ENCODE assay signal across 8 cellular contexts in the genomic region with DNA sequence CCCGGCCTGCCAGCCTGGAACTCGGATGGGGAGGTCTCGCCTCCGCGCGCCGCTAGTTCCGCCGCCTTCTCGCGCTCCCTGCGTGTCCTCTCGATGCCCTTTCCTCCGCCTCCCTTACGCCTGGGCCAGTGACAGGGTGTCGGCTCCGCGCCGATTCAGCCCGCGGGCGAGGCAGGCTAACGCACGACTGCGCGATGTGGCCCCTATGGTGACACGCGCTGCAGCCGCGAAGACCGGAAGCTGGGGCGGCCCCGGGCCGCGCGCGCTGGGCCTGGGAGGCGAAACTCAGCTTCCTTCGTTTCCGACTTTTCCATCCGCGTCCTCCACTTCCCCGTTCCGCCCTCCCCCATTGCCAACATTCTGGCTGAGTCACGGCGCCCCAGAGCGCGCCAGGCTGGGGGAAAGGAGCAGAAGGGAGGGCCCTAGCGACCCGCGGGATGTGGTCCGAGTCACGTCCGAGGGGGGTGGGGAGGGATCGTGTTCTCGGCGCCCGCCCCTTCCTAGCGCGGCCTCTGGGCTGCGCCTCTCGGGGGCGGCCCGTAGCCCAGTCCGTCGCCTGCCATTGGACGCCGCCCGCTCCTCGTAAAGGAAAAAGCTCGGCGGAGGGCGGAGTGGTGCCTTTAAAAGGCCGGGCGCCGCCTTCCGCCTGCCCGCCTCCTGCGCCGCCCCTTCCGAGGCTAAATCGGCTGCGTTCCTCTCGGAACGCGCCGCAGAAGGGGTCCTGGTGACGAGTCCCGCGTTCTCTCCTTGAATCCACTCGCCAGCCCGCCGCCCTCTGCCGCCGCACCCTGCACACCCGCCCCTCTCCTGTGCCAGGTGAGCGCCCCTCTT. TPM values are rescaled to one million over a fixed set of nuclear protein-coding genes. Genes with fewer than 3 reads are reported as not detected.
DNase-seq lines count a peak whose midpoint lies in the region; FAIRE-seq and TF ChIP-seq lines count a peak whose summit lies in the region.

A gene (plus strand): TSS at position 649 of the 831 bp plus-strand sequence. CDS start 1,138 bp downstream, outside the sequence.

- intact Hi-C loops in activated naive CD4-positive, alpha-beta T cell treated with anti-CD3 and anti-CD28 coated beads for 36 hours (cut with micrococcal nuclease), result loop anchor here (1.0 to 5.0 kb wide), 10 partner anchors 10 to 593 kb away; a partner anchor contains a TSS

- CTCF ChIA-PET in HEK293T (lab: Yijun Ruan, JAX), result interaction anchor here (2.7 to 3.3 kb wide), 3 partner anchors 10 to 47 kb away, joined by 13 to 25 read pairs (median 20); a partner anchor contains a TSS
- CTCF ChIA-PET in activated naive CD4-positive, alpha-beta T cell treated with anti-CD3 and anti-CD28 coated beads for 36 hours (lab: Charles Lee), result interaction anchor here (0.9 to 3.3 kb wide), 3 partner anchors 9 to 26 kb away, joined by 4 to 16 read pairs (median 8); a partner anchor contains a TSS

- H3K27ac Mint-ChIP-seq in activated naive CD4-positive, alpha-beta T cell treated with anti-CD3 and anti-CD28 coated beads for 36 hours, result peak within 1 kb of the TSS; percentile 98

- no peaks in the 10 kb centered on the region for H3K9me3 Mint-ChIP-seq in activated naive CD4-positive, alpha-beta T cell treated with anti-CD3 and anti-CD28 coated beads for 36 hours

- H3K36me3 Mint-ChIP-seq in activated naive CD4-positive, alpha-beta T cell treated with anti-CD3 and anti-CD28 coated beads for 36 hours (ENCODE audit: low read depth), result peaks cover 48% of the 10 kb centered on the region

- peak within 1 kb of the TSS; percentile 95 for H3K4me3 Mint-ChIP-seq in activated naive CD4-positive, alpha-beta T cell treated with anti-CD3 and anti-CD28 coated beads for 36 hours

- no peaks in the 10 kb centered on the region for H3K27me3 Mint-ChIP-seq in activated naive CD4-positive, alpha-beta T cell treated with anti-CD3 and anti-CD28 coated beads for 36 hours (ENCODE audit: low read depth)

- POLR2A ChIA-PET in HEK293T (lab: Yijun Ruan, JAX), result interaction anchor here (0.6 to 7.3 kb wide), 39 partner anchors 10 to 888 kb away, joined by 3 to 155 read pairs (median 4); a partner anchor contains a TSS

- peak; percentile 96 for DNase-seq in GF-D8 (lab: John Stamatoyannopoulos, UW)
- DNase-seq in HEK293T (ENCODE audit: extremely low spot score), result peak; percentile 98
- peak; percentile 96 for DNase-seq in NAMALWA (ENCODE audit: low spot score)
- peak; percentile 96 for DNase-seq in SK-N-DZ (ENCODE audit: low spot score)
- DNase-seq in activated naive CD4-positive, alpha-beta T cell treated with anti-CD3 and anti-CD28 coated beads for 36 hours, result peak; percentile 97
- DNase-seq in frontal cortex (ENCODE audit: low spot score in 2 of 2), result peak; percentile 96 to 97
- DNase-seq in non-pigmented ciliary epithelial cell (ENCODE audit: low read depth), result peak; percentile 93
- DNase-seq in superior temporal gyrus (ENCODE audit: extremely low spot score), result peak; percentile 97

- peaks cover 32% of the 10 kb centered on the region for H3K4me1 Mint-ChIP-seq in activated naive CD4-positive, alpha-beta T cell treated with anti-CD3 and anti-CD28 coated beads for 36 hours (ENCODE audit: low read depth)

- FAIRE-seq in frontal cortex (lab: Jason Lieb, UNC), result no peak

TF ChIP-seq in HEK293T, 16 proteins besides CTCF, POLR2A, EP300 and RAD21:
- TF ChIP-seq ELF4 (IDR thresholded peaks at IDR 0.05) (peak; percentile 71), SP1 (IDR thresholded peaks at IDR 0.05) (no peak), LEF1 (IDR thresholded peaks at IDR 0.05; ENCODE audit: borderline replicate concordance) (peak; percentile 41; the same call in 1 of the 2 replicates), HDGF (IDR thresholded peaks at IDR 0.05; ENCODE audit: borderline replicate concordance) (peak; percentile 90; the same call in 1 of the 2 replicates), L3MBTL2 (conservative IDR thresholded peaks at IDR 0.05) (peak; percentile 97), ARNT (IDR thresholded peaks at IDR 0.05) (peak; percentile 98), SUZ12 (IDR thresholded peaks at IDR 0.05) (no peak), CTBP1 (IDR thresholded peaks at IDR 0.05; ENCODE audit: borderline replicate concordance) (peak; percentile 76)

RNA-seq across cellular contexts. Expression of the gene that starts here (rescaled TPM):
- polyA plus RNA-seq in SK-N-DZ (2014; cell fraction: cytosol; rRNA removed), result 834 and 905 TPM in 2 replicates
- 282 and 332 TPM in 2 replicates for polyA plus RNA-seq in SK-N-DZ (2014; cell fraction: nucleus; rRNA removed)
- 1,000 to 10,000 TPM; 1,750 to 1,795 TPM for total RNA-seq in activated naive CD4-positive, alpha-beta T cell treated with anti-CD3 and anti-CD28 coated beads for 36 hours
- total RNA-seq in frontal cortex, result 76.6 TPM

Comparison
In these comparisons a context has a peak if more than half of its experiments do, and no peak if none do; other contexts are left out.
1. Peak in every context shown above with its lines: DNase-seq.
2. RNA of the gene that starts here (total RNA-seq): 1,750 to 1,795 TPM in activated naive CD4-positive, alpha-beta T cell treated with anti-CD3 and anti-CD28 coated beads for 36 hours; 76.6 TPM in frontal cortex (single experiment); every median in the first group is over 10 times any median in the second.